Comparison of ENCODE assay signal across 18 cellular contexts in genomic region chr4:185221491-185221890, GRCh38. TPM values are rescaled to one million over a fixed set of nuclear protein-coding genes. Genes with fewer than 3 reads are reported as not detected.
A peak's percentile ranks its signal among the peaks of the same experiment; 100 is the strongest.
DNase-seq lines count a peak whose midpoint lies in the region; ATAC-seq, FAIRE-seq and TF ChIP-seq lines count a peak whose summit lies in the region.
"Had no signal": no experiment of that assay in that cellular context is flagged by ENCODE, and none has a peak within 500 bp of the region (broad histone marks: within the 10 kb centered on the region; RNA-seq: fewer than 3 reads in every experiment).

No MANE protein-coding gene starts in this region.

- H3K56ac ChIP-seq in H9 (ENCODE audit: insufficient read length, low read depth, low read length): no peak overlapping the region

- peak overlapping the region in 2 of 3 experiments; percentile 29 to 30; a peak in 4 of 7 replicates for H3K27ac Mint-ChIP-seq in H9
- H3K27ac Mint-ChIP-seq in memory B cell: peak overlapping the region; percentile 0
- peak overlapping the region; percentile 4 for H3K27ac Mint-ChIP-seq in type B pancreatic cell

- no peaks in the 10 kb centered on the region for H3K9me3 ChIP-seq in H9 (ENCODE audit: control insufficient read depth, low read depth, low read length)
- H3K9me3 ChIP-seq in K562 (replicated peaks; ENCODE audit: control insufficient read depth, insufficient read depth, low read depth, low read length): no peaks in the 10 kb centered on the region

- POLR2A ChIA-PET in K562 (lab: Yijun Ruan, JAX): no interaction called here

- H3K36me3 ChIP-seq in K562 (ENCODE audit: control insufficient read depth, insufficient read depth, low read length): no peaks in the 10 kb centered on the region

- intact Hi-C loops in K562 (cut with micrococcal nuclease): no loop called here

- FAIRE-seq in K562 (lab: Jason Lieb, UNC): no peak
- FAIRE-seq in RCC 7860 (lab: Jason Lieb, UNC): no peak

- no peak overlapping the region for H3K4me2 ChIP-seq in H9 (ENCODE audit: insufficient read depth, insufficient read length, low read length)
- H3K4me2 ChIP-seq in K562 (ENCODE audit: insufficient read depth, low read length): no peak overlapping the region

- H2BK5ac ChIP-seq in H9 (ENCODE audit: insufficient read length, low read length): no peak overlapping the region

- no peak overlapping the region for H3K27ac ChIP-seq in H9 (ENCODE audit: insufficient read length, low read depth, low read length)
- H3K27ac ChIP-seq in K562 (ENCODE audit: extremely low read depth, low read depth, low read length): no peak overlapping the region
- H3K27ac ChIP-seq: BLaER1 treated with 17β-estradiol and CSF1 and Interleukin-3, amounts not matched to agents 10 nM and 100 nM; HL-60 had no signal

- H3T11ph ChIP-seq in H9 (ENCODE audit: low read length): no peak overlapping the region

- ATAC-seq in K562 (no peak), memory B cell (ENCODE audit: low read depth) (no peak), HG03097 (IDR thresholded peaks at IDR 0.05; ENCODE audit: low FRiP score, unreplicated experiment) (no peak)
- ATAC-seq: HCT116 had no signal

- no peaks in the 10 kb centered on the region; the same call in 1 of the 2 replicates for H3K79me2 ChIP-seq in H9 (ENCODE audit: insufficient read depth, low read length)
- H3K79me2 ChIP-seq in K562 (ENCODE audit: control insufficient read depth, insufficient read depth, low read length): peaks cover 8% of the 10 kb centered on the region

- H3K14ac ChIP-seq in H9 (ENCODE audit: insufficient read depth, low read length): no peak overlapping the region

- H3K27me3 Mint-ChIP-seq in H9 (ENCODE audit: low read depth) (no peaks in the 10 kb centered on the region), memory B cell (no peaks in the 10 kb centered on the region), type B pancreatic cell (no peaks in the 10 kb centered on the region)

- CTCF ChIA-PET in K562 (lab: Yijun Ruan, JAX; ENCODE audit: low intra/inter-chr PET ratio): no interaction called here

- no peak overlapping the region for H3K9ac ChIP-seq in H9 (ENCODE audit: extremely low read depth, insufficient read length, low read length)
- no peak overlapping the region for H3K9ac ChIP-seq in K562 (ENCODE audit: insufficient read depth in 1 of 2, low read depth in 2 of 2, low read length in 2 of 2)
- H3K9ac ChIP-seq: BLaER1 treated with 17β-estradiol and CSF1 and Interleukin-3, amounts not matched to agents 10 nM and 100 nM had no signal

- no peak for TF ChIP-seq CTCF in H9 (conservative IDR thresholded peaks at IDR 0.05)
- TF ChIP-seq CTCF in K562 (IDR thresholded peaks at IDR 0.05 in 2 of 3, conservative IDR thresholded peaks at IDR 0.05 in 1 of 3; ENCODE audit: insufficient read depth in 2 of 3, low read depth in 1 of 3, low read length in 3 of 3): no peak
- TF ChIP-seq CTCF in type B pancreatic cell (conservative IDR thresholded peaks at IDR 0.05): no peak

- H3K36me3 Mint-ChIP-seq in H9 (ENCODE audit: insufficient read depth in 1 of 3, low read depth in 3 of 3) (peaks cover 0 to 4% (median 3%) of the 10 kb centered on the region in 3 experiments; a peak in 2 of 7 replicates), memory B cell (peaks cover 7% of the 10 kb centered on the region), type B pancreatic cell (peaks cover 8% of the 10 kb centered on the region)

- H3K9me1 ChIP-seq in K562 (ENCODE audit: control insufficient read depth, insufficient read depth, low read length): no peaks in the 10 kb centered on the region

- WGBS in H9 (ENCODE audit: extremely low coverage, insufficient read length, low lambda C conversion rate): no CpG with 5 or more reads among the region's 2 CpGs
- WGBS in K562 (ENCODE audit: insufficient coverage, low coverage, missing lambda C conversion rate): 80% methylated on average over 2 of the region's 2 CpGs

- no peak overlapping the region for H3K4ac ChIP-seq in H9 (ENCODE audit: low read depth, low read length)

- H3K4me3 ChIP-seq in K562: no peak overlapping the region
- H3K4me3 ChIP-seq: BLaER1 treated with 17β-estradiol and CSF1 and Interleukin-3, amounts not matched to agents 10 nM and 100 nM had no signal

- H4K20me1 ChIP-seq in H9 (ENCODE audit: control insufficient read depth, insufficient read depth, insufficient read length): no peaks in the 10 kb centered on the region
- no peaks in the 10 kb centered on the region for H4K20me1 ChIP-seq in K562 (replicated peaks; ENCODE audit: control insufficient read depth, insufficient read depth, low read length)

- no peaks in the 10 kb centered on the region; a peak in 1 of 5 replicates for H3K9me3 Mint-ChIP-seq in H9
- no peaks in the 10 kb centered on the region for H3K9me3 Mint-ChIP-seq in memory B cell
- H3K9me3 Mint-ChIP-seq in type B pancreatic cell: peaks cover 6% of the 10 kb centered on the region

- H3K79me1 ChIP-seq in H9 (ENCODE audit: insufficient read depth, low read depth, low read length, poor library complexity, severe bottlenecking): peaks cover 8% of the 10 kb centered on the region

- H4K91ac ChIP-seq in H9 (ENCODE audit: insufficient read length, low read depth, low read length): no peak overlapping the region

- in situ Hi-C loops in K562 (cut with MboI): no loop called here

- H2AFZ ChIP-seq in H9 (ENCODE audit: low read length) (no peak overlapping the region), K562 (ENCODE audit: low read depth, low read length) (no peak overlapping the region)

- H2AK5ac ChIP-seq in H9 (ENCODE audit: insufficient read length, low read length): no peak overlapping the region

- no peaks in the 10 kb centered on the region for H3K27me3 ChIP-seq in H9 (ENCODE audit: insufficient read depth, low read length)
- no peaks in the 10 kb centered on the region for H3K27me3 ChIP-seq in K562 (ENCODE audit: control insufficient read depth in 2 of 2, insufficient read depth in 2 of 2, low read length in 2 of 2)
- H3K27me3 ChIP-seq: BLaER1 treated with 17β-estradiol and CSF1 and Interleukin-3, amounts not matched to agents 10 nM and 100 nM had no signal

- no peak overlapping the region for H3K18ac ChIP-seq in H9 (ENCODE audit: insufficient read length, low read depth, low read length)

- no peak for TF ChIP-seq RAD21 in K562 (CRISPR knock-in tag; conservative IDR thresholded peaks at IDR 0.05 in 1 of 2, IDR thresholded peaks at IDR 0.05 in 1 of 2)

- H4K8ac ChIP-seq in H9 (replicated peaks; ENCODE audit: insufficient read length, low read depth, low read length): no peak overlapping the region

- no TSS peak for BruUV-seq in K562 (replicated peaks; lab: Mats Ljungman, UMichigan)

- H2BK120ac ChIP-seq in H9 (ENCODE audit: low read depth, low read length, poor library complexity, severe bottlenecking): no peak overlapping the region

- no peak overlapping the region for H3K4me3 Mint-ChIP-seq in H9
- peak overlapping the region; percentile 25 for H3K4me3 Mint-ChIP-seq in memory B cell
- H3K4me3 Mint-ChIP-seq in type B pancreatic cell: no peak overlapping the region

- H2BK15ac ChIP-seq in H9 (ENCODE audit: low read depth, low read length): no peak overlapping the region

- TF ChIP-seq EP300 in K562 (IDR thresholded peaks at IDR 0.05; ENCODE audit: low read length): no peak

- H3K4me1 Mint-ChIP-seq in H9: peaks cover 17% of the 10 kb centered on the region in 2 experiments
- H3K4me1 Mint-ChIP-seq in memory B cell: peaks cover 41% of the 10 kb centered on the region
- peaks cover 6% of the 10 kb centered on the region for H3K4me1 Mint-ChIP-seq in type B pancreatic cell (ENCODE audit: unreplicated experiment)

- H2BK12ac ChIP-seq in H9 (ENCODE audit: insufficient read length, low read depth, low read length): no peak overlapping the region

- no peaks in the 10 kb centered on the region for H3K23me2 ChIP-seq in H9 (ENCODE audit: insufficient read length, low read depth, low read length, poor library complexity, severe bottlenecking)

- H4K5ac ChIP-seq in H9 (ENCODE audit: insufficient read length, low read depth, low read length): no peak overlapping the region

- H2BK20ac ChIP-seq in H9 (ENCODE audit: low read depth, low read length, poor library complexity, severe bottlenecking): no peak overlapping the region

- DNase-seq in H9: no peak
- no peak for DNase-seq in K562 (ENCODE audit: extremely low read depth in 1 of 4, low spot score in 3 of 4)
- no peak for DNase-seq in memory B cell (ENCODE audit: low spot score in 2 of 2)
- no peak for DNase-seq in type B pancreatic cell (ENCODE audit: extremely low spot score, unreplicated experiment)
- no peak for DNase-seq in GOT3 (lab: John Stamatoyannopoulos, UW)
- DNase-seq in RCC 7860 (ENCODE audit: low spot score): no peak
- DNase-seq: DMS 273 treated with DMSO at 0.1 percent for 48 hours, EL, Karpas-422, MM.1S, NCI-H1105, NCI-H1694 treated with DMSO at 0.1 percent for 48 hours, NCI-H82, SHP77 treated with DMSO at 0.1 percent for 48 hours had no signal

- no peak for TF ChIP-seq POLR2A in K562 (conservative IDR thresholded peaks at IDR 0.05)

- peaks cover 3% of the 10 kb centered on the region; the same call in 1 of the 2 replicates for H3K4me1 ChIP-seq in H9 (ENCODE audit: insufficient read depth, low read length)
- no peaks in the 10 kb centered on the region; a peak in 1 of 5 replicates for H3K4me1 ChIP-seq in K562 (replicated peaks in 1 of 2; ENCODE audit: control insufficient read depth in 2 of 2, insufficient read depth in 2 of 2, low read length in 2 of 2)

- H3K23ac ChIP-seq in H9 (ENCODE audit: insufficient read length, low read depth, low read length): no peak overlapping the region

RNA-seq across cellular contexts. Expression of gene SNX25, which starts 12.1 kb away (rescaled TPM):
- total RNA-seq in H9 (2021): 24.4 and 28.2 TPM in 2 replicates
- total RNA-seq in K562 (2011; cell fraction: chromatin; rRNA removed; ENCODE audit: low replicate concordance): 50.4 and 67.3 TPM in 2 replicates
- 12.7 and 16.2 TPM in 2 replicates for total RNA-seq in K562 (2011; cell fraction: nucleolus; rRNA removed)
- 27.6 and 33.9 TPM in 2 replicates for total RNA-seq in K562 (2011; cell fraction: nucleoplasm; rRNA removed)
- total RNA-seq in K562 (2014; rRNA removed): 9.4 and 10.4 TPM in 2 replicates
- 15.5 and 18.0 TPM in 2 replicates for total RNA-seq in K562 (2014; rRNA removed; fragmentation: Illumina TruSeq; extraction: Trizol)
- total RNA-seq in K562 (2015; rRNA removed; fragmentation: Illumina TruSeq; extraction: Trizol): 12.7 and 14.4 TPM in 2 replicates
- 12.6 and 14.4 TPM in 2 replicates for total RNA-seq in K562 (2021)
- 21.9 and 23.4 TPM in 2 replicates for polyA plus RNA-seq in K562 (2011; rRNA removed)
- polyA plus RNA-seq in K562 (2011; cell fraction: cytosol; rRNA removed): 2.3 and 9.1 TPM in 2 replicates
- 13.5 and 17.9 TPM in 2 replicates for polyA plus RNA-seq in K562 (2011; cell fraction: nucleus; rRNA removed)
- 6.5 and 10.3 TPM in 2 replicates for polyA plus RNA-seq in K562 (2012)
- polyA plus RNA-seq in K562 (2014; fragmentation: Illumina TruSeq; extraction: Trizol): 10.4 and 13.3 TPM in 2 replicates
- polyA plus RNA-seq in K562 (2014; fragmentation: Nextera tagmentation; extraction: Ambion mirVana): 1 to 10 TPM; 2.5 TPM
- 9.5 and 9.6 TPM in 2 replicates for polyA plus RNA-seq in K562 (2014; rRNA removed)
- polyA minus RNA-seq in K562 (2011; rRNA and poly(A)+ RNA removed): 57.4 and 75.6 TPM in 2 replicates
- 14.9 and 15.0 TPM in 2 replicates for polyA minus RNA-seq in K562 (2011; cell fraction: cytosol; rRNA and poly(A)+ RNA removed)
- 11.8 and 26.8 TPM in 2 replicates for polyA minus RNA-seq in K562 (2011; cell fraction: nucleus; rRNA and poly(A)+ RNA removed)
- 9.4 and 11.2 TPM in 2 replicates for total RNA-seq in type B pancreatic cell (ENCODE audit: low replicate concordance)

RNA-seq across cellular contexts. Expression of gene CFAP97, which starts 17.7 kb away (rescaled TPM):
- 36.1 and 39.3 TPM in 2 replicates for total RNA-seq in H9 (2021)
- total RNA-seq in K562 (2011; cell fraction: chromatin; rRNA removed; ENCODE audit: low replicate concordance): 13.8 and 79.1 TPM in 2 replicates
- total RNA-seq in K562 (2011; cell fraction: nucleolus; rRNA removed): 7.0 and 11.4 TPM in 2 replicates
- total RNA-seq in K562 (2011; cell fraction: nucleoplasm; rRNA removed): 19.9 and 32.4 TPM in 2 replicates
- 19.9 and 22.0 TPM in 2 replicates for total RNA-seq in K562 (2014; rRNA removed)
- 57.7 and 68.7 TPM in 2 replicates for total RNA-seq in K562 (2014; rRNA removed; fragmentation: Illumina TruSeq; extraction: Trizol)
- 51.3 and 57.5 TPM in 2 replicates for total RNA-seq in K562 (2015; rRNA removed; fragmentation: Illumina TruSeq; extraction: Trizol)
- 42.7 and 44.6 TPM in 2 replicates for total RNA-seq in K562 (2021)
- polyA plus RNA-seq in K562 (2011; rRNA removed): 48.0 and 57.8 TPM in 2 replicates
- 9.1 and 19.2 TPM in 2 replicates for polyA plus RNA-seq in K562 (2011; cell fraction: cytosol; rRNA removed)
- 14.3 and 16.2 TPM in 2 replicates for polyA plus RNA-seq in K562 (2011; cell fraction: nucleus; rRNA removed)
- 23.9 and 27.7 TPM in 2 replicates for polyA plus RNA-seq in K562 (2012)
- 35.7 and 44.4 TPM in 2 replicates for polyA plus RNA-seq in K562 (2014; fragmentation: Illumina TruSeq; extraction: Trizol)
- 10 to 100 TPM; 17.3 to 42.7 TPM for polyA plus RNA-seq in K562 (2014; fragmentation: Nextera tagmentation; extraction: Ambion mirVana)
- polyA plus RNA-seq in K562 (2014; rRNA removed): 21.3 and 24.6 TPM in 2 replicates
- 82.2 and 111 TPM in 2 replicates for polyA minus RNA-seq in K562 (2011; rRNA and poly(A)+ RNA removed)
- polyA minus RNA-seq in K562 (2011; cell fraction: cytosol; rRNA and poly(A)+ RNA removed): 22.3 and 34.3 TPM in 2 replicates
- polyA minus RNA-seq in K562 (2011; cell fraction: nucleus; rRNA and poly(A)+ RNA removed): 14.9 and 27.8 TPM in 2 replicates
- total RNA-seq in type B pancreatic cell (ENCODE audit: low replicate concordance): 13.8 and 21.6 TPM in 2 replicates
